In genomic region chr10:48872234-48872633, GRCh38 we compare ENCODE assay signal across 18 cellular contexts.
DNase-seq lines count a peak whose midpoint lies in the region; ATAC-seq, FAIRE-seq and TF ChIP-seq lines count a peak whose summit lies in the region.
"Had no signal": no experiment of that assay in that cellular context is flagged by ENCODE, and none has a peak within 500 bp of the region (broad histone marks: within the 10 kb centered on the region; RNA-seq: fewer than 3 reads in every experiment).

No MANE protein-coding gene starts in this region.

- TF ChIP-seq POLR2A in GM12891 (IDR thresholded peaks at IDR 0.05; ENCODE audit: low read depth, low read length), result no peak

- DNase-seq in GM12891 (ENCODE audit: insufficient read length, low spot score) (no peak), activated B cell treated with CpG ODN at 0.5 μM for 24 hours (no peak), cerebellar cortex (ENCODE audit: low spot score) (no peak)
- DNase-seq: BE2C; C1 segment of cervical spinal cord; Caco-2; CD4-positive, CD25-positive, alpha-beta regulatory T cell; CD8-positive, alpha-beta memory T cell; GM23248; IMR-90 had no signal

- ATAC-seq in HG02870 (IDR thresholded peaks at IDR 0.05; ENCODE audit: unreplicated experiment) (peak; percentile 79), activated B cell treated with CpG ODN at 0.5 μM for 24 hours (ENCODE audit: low read depth) (no peak), esophagus mucosa (no peak), GM19328 (IDR thresholded peaks at IDR 0.05; ENCODE audit: unreplicated experiment) (no peak)
- ATAC-seq in stimulated activated memory B cell treated with anti-CD40 and anti-IgM and Interleukin-4, amounts not matched to agents 10 μg/mL and 1 μg/mL and 100 μg/mL, for 72 hours, result no peak
- ATAC-seq: K562 had no signal

- no peak overlapping the region for H3K4me3 Mint-ChIP-seq in activated B cell treated with CpG ODN at 0.5 μM for 24 hours
- no peak overlapping the region for H3K4me3 Mint-ChIP-seq in stimulated activated memory B cell treated with anti-CD40 and anti-IgM and Interleukin-4, amounts not matched to agents 10 μg/mL and 1 μg/mL and 100 μg/mL, for 72 hours
- H3K4me3 Mint-ChIP-seq: CD4-positive, CD25-positive, alpha-beta regulatory T cell; CD8-positive, alpha-beta memory T cell had no signal

- no peaks in the 10 kb centered on the region for H3K27me3 Mint-ChIP-seq in activated B cell treated with CpG ODN at 0.5 μM for 24 hours
- no peaks in the 10 kb centered on the region for H3K27me3 Mint-ChIP-seq in stimulated activated memory B cell treated with anti-CD40 and anti-IgM and Interleukin-4, amounts not matched to agents 10 μg/mL and 1 μg/mL and 100 μg/mL, for 72 hours
- H3K27me3 Mint-ChIP-seq: CD4-positive, CD25-positive, alpha-beta regulatory T cell had no signal

- TF ChIP-seq CTCF in activated B cell treated with CpG ODN at 0.5 μM for 24 hours (IDR thresholded peaks at IDR 0.05), result no peak

- peaks cover 8% of the 10 kb centered on the region for H3K4me1 Mint-ChIP-seq in activated B cell treated with CpG ODN at 0.5 μM for 24 hours
- H3K4me1 Mint-ChIP-seq in stimulated activated memory B cell treated with anti-CD40 and anti-IgM and Interleukin-4, amounts not matched to agents 10 μg/mL and 1 μg/mL and 100 μg/mL, for 72 hours, result peaks cover 9% of the 10 kb centered on the region
- H3K4me1 Mint-ChIP-seq: CD4-positive, CD25-positive, alpha-beta regulatory T cell; CD8-positive, alpha-beta memory T cell had no signal

- H3K27ac Mint-ChIP-seq in activated B cell treated with CpG ODN at 0.5 μM for 24 hours, result peak overlapping the region; percentile 30
- peak overlapping the region; percentile 33 for H3K27ac Mint-ChIP-seq in stimulated activated memory B cell treated with anti-CD40 and anti-IgM and Interleukin-4, amounts not matched to agents 10 μg/mL and 1 μg/mL and 100 μg/mL, for 72 hours
- H3K27ac Mint-ChIP-seq: CD4-positive, CD25-positive, alpha-beta regulatory T cell; CD8-positive, alpha-beta memory T cell had no signal

- no peak for FAIRE-seq in GM12891 (lab: Jason Lieb, UNC)
- FAIRE-seq: D721Med, G401.6, HTR-8/SVneo, K562 had no signal

- H3K36me3 Mint-ChIP-seq in activated B cell treated with CpG ODN at 0.5 μM for 24 hours (ENCODE audit: low read depth), result peaks cover 92% of the 10 kb centered on the region
- peaks cover 77% of the 10 kb centered on the region for H3K36me3 Mint-ChIP-seq in stimulated activated memory B cell treated with anti-CD40 and anti-IgM and Interleukin-4, amounts not matched to agents 10 μg/mL and 1 μg/mL and 100 μg/mL, for 72 hours
- H3K36me3 Mint-ChIP-seq: CD4-positive, CD25-positive, alpha-beta regulatory T cell; CD8-positive, alpha-beta memory T cell had no signal

- intact Hi-C loops in activated B cell treated with CpG ODN at 0.5 μM for 24 hours (cut with micrococcal nuclease), result loop anchor here (5.0 kb wide), 1 partner anchor 215 kb away; no protein-coding TSS in a partner anchor

- CTCF ChIA-PET in activated B cell treated with CpG ODN at 0.5 μM for 24 hours (lab: Charles Lee), result no interaction called here

- POLR2A ChIA-PET in activated B cell treated with CpG ODN at 0.5 μM for 24 hours (lab: Charles Lee), result no interaction called here

- no peaks in the 10 kb centered on the region for H3K9me3 Mint-ChIP-seq in activated B cell treated with CpG ODN at 0.5 μM for 24 hours
- H3K9me3 Mint-ChIP-seq in stimulated activated memory B cell treated with anti-CD40 and anti-IgM and Interleukin-4, amounts not matched to agents 10 μg/mL and 1 μg/mL and 100 μg/mL, for 72 hours, result no peaks in the 10 kb centered on the region

TF ChIP-seq in GM12891, 5 proteins besides CTCF, POLR2A, EP300 and RAD21:
- TF ChIP-seq POU2F2 (IDR thresholded peaks at IDR 0.05; ENCODE audit: low read depth, low read length) (no peak), PAX5 (IDR thresholded peaks at IDR 0.05; ENCODE audit: insufficient read depth, low read length, severe bottlenecking) (no peak), TAF1 (IDR thresholded peaks at IDR 0.05; ENCODE audit: low read depth, low read length) (no peak), POLR2AphosphoS5 (IDR thresholded peaks at IDR 0.05; ENCODE audit: low read depth, low read length) (no peak), SPI1 (IDR thresholded peaks at IDR 0.05; ENCODE audit: low read depth, low read length) (peak; percentile 65)
